In the genomic region with DNA sequence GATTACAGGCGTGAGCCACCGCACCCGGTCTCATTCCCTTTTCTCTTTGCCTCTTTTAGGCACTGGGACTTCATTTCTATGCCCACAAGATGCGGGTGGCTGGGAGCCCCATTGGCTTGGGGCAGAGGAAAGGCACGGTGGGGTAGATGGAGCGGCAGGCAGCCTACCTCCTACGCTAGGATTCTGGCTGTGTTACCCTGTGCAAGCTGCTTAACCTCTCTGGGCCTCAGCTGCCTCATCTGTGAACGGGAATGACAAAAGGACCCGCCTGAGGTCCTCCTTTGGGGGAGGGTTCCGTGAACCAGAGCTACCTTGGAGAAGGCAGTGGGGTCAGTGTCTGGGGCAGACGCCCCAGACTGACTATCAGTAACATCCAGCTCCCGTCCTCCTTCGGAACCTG, we compare ENCODE assay signal across 1 cellular context.
TF ChIP-seq lines count a peak whose summit lies in the region.

No MANE protein-coding gene starts in this region.

TF ChIP-seq in K562, 482 proteins besides CTCF, POLR2A, EP300 and RAD21:
- TF ChIP-seq ZBTB17 (CRISPR knock-in tag; IDR thresholded peaks at IDR 0.05) (no peak), SMC3 (conservative IDR thresholded peaks at IDR 0.05; ENCODE audit: insufficient read depth, low read depth, low read length) (no peak), ADNP (tag; IDR thresholded peaks at IDR 0.05) (0 out of 2 replicates have a peak, but pooled peaks have one; percentile 29), ETV1 (tag; conservative IDR thresholded peaks at IDR 0.05; ENCODE audit: low read depth) (no peak), SRF (CRISPR knock-in tag; IDR thresholded peaks at IDR 0.05) (no peak), ZNF263 (CRISPR knock-in tag; IDR thresholded peaks at IDR 0.05; ENCODE audit: borderline replicate concordance) (no peak), BCOR (IDR thresholded peaks at IDR 0.05) (peak; percentile 73), KDM1A (IDR thresholded peaks at IDR 0.05) (0 out of 4 replicates have a peak, but pooled peaks have one; percentile 12 to 37), FOXM1 (IDR thresholded peaks at IDR 0.05; ENCODE audit: low read depth) (no peak), FOXM1 (CRISPR knock-in tag; IDR thresholded peaks at IDR 0.05; ENCODE audit: low read depth) (no peak), ZFP36 (IDR thresholded peaks at IDR 0.05; ENCODE audit: low read depth, low read length, partially characterized antibody) (peak; percentile 50), PHF8 (IDR thresholded peaks at IDR 0.05; ENCODE audit: borderline replicate concordance, low read length) (no peak), RBM25 (IDR thresholded peaks at IDR 0.05; ENCODE audit: low read depth, low read length, severe bottlenecking) (peak; percentile 62), RUNX1 (IDR thresholded peaks at IDR 0.05; ENCODE audit: low read depth) (no peak), ZKSCAN1 (IDR thresholded peaks at IDR 0.05; ENCODE audit: low read depth, low read length) (no peak)
- TF ChIP-seq, protein P1, sequence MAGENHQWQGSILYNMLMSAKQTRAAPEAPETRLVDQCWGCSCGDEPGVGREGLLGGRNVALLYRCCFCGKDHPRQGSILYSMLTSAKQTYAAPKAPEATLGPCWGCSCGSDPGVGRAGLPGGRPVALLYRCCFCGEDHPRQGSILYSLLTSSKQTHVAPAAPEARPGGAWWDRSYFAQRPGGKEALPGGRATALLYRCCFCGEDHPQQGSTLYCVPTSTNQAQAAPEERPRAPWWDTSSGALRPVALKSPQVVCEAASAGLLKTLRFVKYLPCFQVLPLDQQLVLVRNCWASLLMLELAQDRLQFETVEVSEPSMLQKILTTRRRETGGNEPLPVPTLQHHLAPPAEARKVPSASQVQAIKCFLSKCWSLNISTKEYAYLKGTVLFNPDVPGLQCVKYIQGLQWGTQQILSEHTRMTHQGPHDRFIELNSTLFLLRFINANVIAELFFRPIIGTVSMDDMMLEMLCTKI (IDR thresholded peaks at IDR 0.05; ENCODE audit: partially characterized antibody) = no peak
- TF ChIP-seq, protein P2, sequence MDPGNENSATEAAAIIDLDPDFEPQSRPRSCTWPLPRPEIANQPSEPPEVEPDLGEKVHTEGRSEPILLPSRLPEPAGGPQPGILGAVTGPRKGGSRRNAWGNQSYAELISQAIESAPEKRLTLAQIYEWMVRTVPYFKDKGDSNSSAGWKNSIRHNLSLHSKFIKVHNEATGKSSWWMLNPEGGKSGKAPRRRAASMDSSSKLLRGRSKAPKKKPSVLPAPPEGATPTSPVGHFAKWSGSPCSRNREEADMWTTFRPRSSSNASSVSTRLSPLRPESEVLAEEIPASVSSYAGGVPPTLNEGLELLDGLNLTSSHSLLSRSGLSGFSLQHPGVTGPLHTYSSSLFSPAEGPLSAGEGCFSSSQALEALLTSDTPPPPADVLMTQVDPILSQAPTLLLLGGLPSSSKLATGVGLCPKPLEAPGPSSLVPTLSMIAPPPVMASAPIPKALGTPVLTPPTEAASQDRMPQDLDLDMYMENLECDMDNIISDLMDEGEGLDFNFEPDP (CRISPR knock-in tag; IDR thresholded peaks at IDR 0.05) = no peak
- TF ChIP-seq, protein P3, sequence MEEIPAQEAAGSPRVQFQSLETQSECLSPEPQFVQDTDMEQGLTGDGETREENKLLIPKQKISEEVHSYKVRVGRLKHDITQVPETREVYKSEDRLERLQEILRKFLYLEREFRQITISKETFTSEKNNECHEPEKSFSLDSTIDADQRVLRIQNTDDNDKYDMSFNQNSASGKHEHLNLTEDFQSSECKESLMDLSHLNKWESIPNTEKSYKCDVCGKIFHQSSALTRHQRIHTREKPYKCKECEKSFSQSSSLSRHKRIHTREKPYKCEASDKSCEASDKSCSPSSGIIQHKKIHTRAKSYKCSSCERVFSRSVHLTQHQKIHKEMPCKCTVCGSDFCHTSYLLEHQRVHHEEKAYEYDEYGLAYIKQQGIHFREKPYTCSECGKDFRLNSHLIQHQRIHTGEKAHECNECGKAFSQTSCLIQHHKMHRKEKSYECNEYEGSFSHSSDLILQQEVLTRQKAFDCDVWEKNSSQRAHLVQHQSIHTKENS (CRISPR knock-in tag; IDR thresholded peaks at IDR 0.05) = no peak
- TF ChIP-seq, protein P4, sequence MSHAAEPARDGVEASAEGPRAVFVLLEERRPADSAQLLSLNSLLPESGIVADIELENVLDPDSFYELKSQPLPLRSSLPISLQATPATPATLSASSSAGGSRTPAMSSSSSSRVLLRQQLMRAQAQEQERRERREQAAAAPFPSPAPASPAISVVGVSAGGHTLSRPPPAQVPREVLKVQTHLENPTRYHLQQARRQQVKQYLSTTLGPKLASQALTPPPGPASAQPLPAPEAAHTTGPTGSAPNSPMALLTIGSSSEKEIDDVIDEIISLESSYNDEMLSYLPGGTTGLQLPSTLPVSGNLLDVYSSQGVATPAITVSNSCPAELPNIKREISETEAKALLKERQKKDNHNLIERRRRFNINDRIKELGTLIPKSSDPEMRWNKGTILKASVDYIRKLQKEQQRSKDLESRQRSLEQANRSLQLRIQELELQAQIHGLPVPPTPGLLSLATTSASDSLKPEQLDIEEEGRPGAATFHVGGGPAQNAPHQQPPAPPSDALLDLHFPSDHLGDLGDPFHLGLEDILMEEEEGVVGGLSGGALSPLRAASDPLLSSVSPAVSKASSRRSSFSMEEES (CRISPR knock-in tag; IDR thresholded peaks at IDR 0.05) = no peak
- TF ChIP-seq, protein P5, sequence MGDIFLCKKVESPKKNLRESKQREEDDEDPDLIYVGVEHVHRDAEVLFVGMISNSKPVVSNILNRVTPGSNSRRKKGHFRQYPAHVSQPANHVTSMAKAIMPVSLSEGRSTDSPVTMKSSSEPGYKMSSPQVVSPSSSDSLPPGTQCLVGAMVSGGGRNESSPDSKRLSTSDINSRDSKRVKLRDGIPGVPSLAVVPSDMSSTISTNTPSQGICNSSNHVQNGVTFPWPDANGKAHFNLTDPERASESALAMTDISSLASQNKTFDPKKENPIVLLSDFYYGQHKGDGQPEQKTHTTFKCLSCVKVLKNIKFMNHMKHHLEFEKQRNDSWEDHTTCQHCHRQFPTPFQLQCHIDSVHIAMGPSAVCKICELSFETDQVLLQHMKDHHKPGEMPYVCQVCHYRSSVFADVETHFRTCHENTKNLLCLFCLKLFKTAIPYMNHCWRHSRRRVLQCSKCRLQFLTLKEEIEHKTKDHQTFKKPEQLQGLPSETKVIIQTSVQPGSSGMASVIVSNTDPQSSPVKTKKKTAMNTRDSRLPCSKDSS (IDR thresholded peaks at IDR 0.05; ENCODE audit: low read depth, partially characterized antibody) = no peak
- TF ChIP-seq, protein P6, sequence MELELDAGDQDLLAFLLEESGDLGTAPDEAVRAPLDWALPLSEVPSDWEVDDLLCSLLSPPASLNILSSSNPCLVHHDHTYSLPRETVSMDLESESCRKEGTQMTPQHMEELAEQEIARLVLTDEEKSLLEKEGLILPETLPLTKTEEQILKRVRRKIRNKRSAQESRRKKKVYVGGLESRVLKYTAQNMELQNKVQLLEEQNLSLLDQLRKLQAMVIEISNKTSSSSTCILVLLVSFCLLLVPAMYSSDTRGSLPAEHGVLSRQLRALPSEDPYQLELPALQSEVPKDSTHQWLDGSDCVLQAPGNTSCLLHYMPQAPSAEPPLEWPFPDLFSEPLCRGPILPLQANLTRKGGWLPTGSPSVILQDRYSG (tag; conservative IDR thresholded peaks at IDR 0.05; ENCODE audit: low read depth) = no peak
TF ChIP-seq in K562: peak in this region for 5.
